ENCODE assay signal across 8 cellular contexts in genomic region chr6:41427642-41428401, GRCh38.
A peak's percentile ranks its signal among the peaks of the same experiment; 100 is the strongest.
DNase-seq lines count a peak whose midpoint lies in the region; ATAC-seq and TF ChIP-seq lines count a peak whose summit lies in the region.

No MANE protein-coding gene starts in this region.

- H3K4me3 ChIP-seq in GM12875 (ENCODE audit: low read depth, low read length) (peak overlapping the region; percentile 22), skin epidermis (peak overlapping the region; percentile 12 to 42 (median 26))

- ATAC-seq in GM21576 (IDR thresholded peaks at IDR 0.05; ENCODE audit: unreplicated experiment) = no peak

- peak overlapping the region in 9 of 21 experiments; percentile 18 to 78 (median 68) for H3K27ac ChIP-seq in skin epidermis

- DNase-seq in NCI-H2196 (lab: John Stamatoyannopoulos, UW; ENCODE audit: unreplicated experiment) (peak; percentile 81), astrocyte of the hippocampus (ENCODE audit: low read depth, low spot score) (peak; percentile 44), iPS-NIHi11 (ENCODE audit: low spot score) (peak; percentile 79), NCI-H1436 treated with DMSO at 0.1 percent for 48 hours (lab: John Stamatoyannopoulos, UW) (no peak), islet precursor cell (no peak)

- TF ChIP-seq CTCF in GM12875 (IDR thresholded peaks at IDR 0.05; ENCODE audit: borderline replicate concordance, insufficient read depth, low read depth, low read length) = 0 out of 2 replicates have a peak, but pooled peaks have one; percentile 8

Comparison
In these comparisons a context has a peak if more than half of its experiments do, and no peak if none do; other contexts are left out.
1. DNase-seq: peak in NCI-H2196 (single experiment), astrocyte of the hippocampus (single experiment) and iPS-NIHi11 (single experiment); none in NCI-H1436 treated with DMSO at 0.1 percent for 48 hours (single experiment) and islet precursor cell (single experiment).